In genomic region chr3:169811606-169812123, GRCh38 we compare ENCODE assay signal across 6 cellular contexts.
DNase-seq lines count a peak whose midpoint lies in the region; ATAC-seq and TF ChIP-seq lines count a peak whose summit lies in the region.

No MANE protein-coding gene starts in this region.

- no peaks in the 10 kb centered on the region for H3K36me3 ChIP-seq in muscle layer of duodenum (ENCODE audit: control insufficient read depth in 1 of 2, insufficient read depth in 2 of 2, low read length in 2 of 2)

- H3K27me3 ChIP-seq in muscle layer of duodenum (ENCODE audit: low read depth, low read length), result no peaks in the 10 kb centered on the region

- H3K4me3 ChIP-seq in cardiac fibroblast (replicated peaks in 1 of 2; ENCODE audit: low read depth in 2 of 2, low read length in 2 of 2), result peak overlapping the region; percentile 36 to 55
- peak overlapping the region; percentile 66 to 86 for H3K4me3 ChIP-seq in muscle layer of duodenum (ENCODE audit: low read depth in 1 of 2, low read length in 2 of 2)

- no peak for ATAC-seq in HG03457 (IDR thresholded peaks at IDR 0.05; ENCODE audit: unreplicated experiment)

- H3K9me3 ChIP-seq in muscle layer of duodenum (ENCODE audit: control insufficient read depth in 1 of 2, low read length in 2 of 2), result peaks cover 0 to 5% of the 10 kb centered on the region in 2 donors

- H3K27ac ChIP-seq in muscle layer of duodenum (ENCODE audit: low read length), result peak overlapping the region; percentile 19

- peaks cover 0 to 20% of the 10 kb centered on the region in 2 donors for H3K4me1 ChIP-seq in muscle layer of duodenum (ENCODE audit: control insufficient read depth in 1 of 2, insufficient read depth in 2 of 2, low read length in 2 of 2)

- peak; percentile 41 for DNase-seq in DMS 273 treated with DMSO at 0.1 percent for 48 hours (lab: John Stamatoyannopoulos, UW)
- DNase-seq in NCI-H2029 treated with DMSO at 0.1 percent for 48 hours (lab: John Stamatoyannopoulos, UW), result peak; percentile 39
- peak; percentile 68 to 78 for DNase-seq in cardiac fibroblast (ENCODE audit: low read depth in 2 of 2)
- DNase-seq in activated CD4-positive, alpha-beta T cell treated with anti-CD3 and anti-CD28 coated beads, Interleukin-2, amount 50 U/mL, for 1 hour, result no peak

- TF ChIP-seq CTCF in cardiac fibroblast (IDR thresholded peaks at IDR 0.05; ENCODE audit: low read depth, low read length), result no peak
